In genomic region chr6:79597155-79597554, GRCh38 we compare ENCODE assay signal across 35 cellular contexts. TPM values are rescaled to one million over a fixed set of nuclear protein-coding genes. Genes with fewer than 3 reads are reported as not detected.
"Had no signal": no experiment of that assay in that cellular context is flagged by ENCODE, and none has a peak within 500 bp of the region (broad histone marks: within the 10 kb centered on the region; RNA-seq: fewer than 3 reads in every experiment).

No MANE protein-coding gene starts in this region.

- H3K36me3 Mint-ChIP-seq: activated CD4-positive, alpha-beta memory T cell treated with anti-CD3 and anti-CD28 coated beads for 36 hours; activated naive CD4-positive, alpha-beta T cell treated with anti-CD3 and anti-CD28 coated beads, Interleukin-2, amount 50 U/mL, for 72 hours; activated naive CD8-positive, alpha-beta T cell treated with anti-CD3 and anti-CD28 coated beads for 36 hours had no signal

- H3K27me3 ChIP-seq: adrenal gland, body of pancreas, brain microvascular endothelial cell, breast epithelium had no signal

- H3K4me3 Mint-ChIP-seq: activated B cell treated with CpG ODN at 0.5 μM for 24 hours; activated CD4-positive, alpha-beta memory T cell treated with anti-CD3 and anti-CD28 coated beads for 36 hours; activated CD4-positive, alpha-beta T cell treated with anti-CD3 and anti-CD28 coated beads, Interleukin-2, amount 10 ng/mL, durations not matched to agents 24 days and 14 days; activated naive CD8-positive, alpha-beta T cell treated with anti-CD3 and anti-CD28 coated beads for 36 hours; activated T-cell treated with anti-CD3 and anti-CD28 coated beads, Interleukin-2, amount 50 U/mL, for 4 hours; activated T-cell treated with anti-CD3 and anti-CD28 coated beads, Interleukin-2, amount 50 U/mL, for 72 hours; activated T-helper 1 cell treated with anti-CD3 and anti-CD28 coated beads, Interleukin-12 subunit alpha, Interleukin-12 subunit beta, Interleukin-2, Interleukin-4 antibody, amounts not matched to agents 30 ng/mL and 10 ng/mL and 1 ng/mL, durations not matched to agents 14 hours and 24 hours and 36 hours; activated T-helper 17 cell treated with anti-CD3 and anti-CD28 coated beads, Interleukin-2, amount 50 U/mL, for 72 hours; T-helper 1 cell treated with Interleukin-12 subunit alpha and Interleukin-12 subunit beta and Interleukin-4 antibody, amounts not matched to agents 30 μg/mL and 1 μg/mL, for 36 hours; T-helper 2 cell treated with Interferon-gamma antibody and Interleukin-4, amounts not matched to agents 5 μg/mL and 100 μg/mL, for 36 hours had no signal

- H3K4me1 Mint-ChIP-seq: activated B cell treated with CpG ODN at 0.5 μM for 24 hours; activated CD4-positive, alpha-beta T cell treated with anti-CD3 and anti-CD28 coated beads, Interleukin-2, amount 10 ng/mL, durations not matched to agents 24 days and 14 days; activated naive CD8-positive, alpha-beta T cell treated with anti-CD3 and anti-CD28 coated beads for 36 hours had no signal

- H3K27ac Mint-ChIP-seq: activated B cell treated with CpG ODN at 0.5 μM for 24 hours; activated CD4-positive, alpha-beta memory T cell treated with anti-CD3 and anti-CD28 coated beads for 36 hours; activated CD4-positive, alpha-beta T cell treated with anti-CD3 and anti-CD28 coated beads, Interleukin-2, amount 10 ng/mL, durations not matched to agents 24 days and 14 days; activated naive CD8-positive, alpha-beta T cell treated with anti-CD3 and anti-CD28 coated beads for 36 hours; activated T-cell treated with anti-CD3 and anti-CD28 coated beads, Interleukin-2, amount 50 U/mL, for 72 hours; activated T-helper 1 cell treated with anti-CD3 and anti-CD28 coated beads, Interleukin-12 subunit alpha, Interleukin-12 subunit beta, Interleukin-2, Interleukin-4 antibody, amounts not matched to agents 30 ng/mL and 10 ng/mL and 1 ng/mL, durations not matched to agents 14 hours and 24 hours and 36 hours; activated T-helper 17 cell treated with anti-CD3 and anti-CD28 coated beads, Interleukin-2, amount 50 U/mL, for 72 hours; T-helper 1 cell treated with Interleukin-12 subunit alpha and Interleukin-12 subunit beta and Interleukin-4 antibody, amounts not matched to agents 30 μg/mL and 1 μg/mL, for 36 hours; T-helper 2 cell treated with Interferon-gamma antibody and Interleukin-4, amounts not matched to agents 5 μg/mL and 100 μg/mL, for 36 hours had no signal

- H3K27ac ChIP-seq: adrenal gland, body of pancreas, brain microvascular endothelial cell, breast epithelium, coronary artery, VCaP had no signal

- DNase-seq: activated B cell treated with CpG ODN at 0.5 μM for 24 hours; activated CD4-positive, alpha-beta memory T cell treated with anti-CD3 and anti-CD28 coated beads for 36 hours; activated CD4-positive, alpha-beta T cell treated with anti-CD3 and anti-CD28 coated beads for 4 hours; activated CD4-positive, alpha-beta T cell treated with anti-CD3 and anti-CD28 coated beads, Interleukin-2, amount 10 ng/mL, durations not matched to agents 24 days and 14 days; activated CD4-positive, alpha-beta T cell treated with anti-CD3 and anti-CD28 coated beads, Interleukin-2, amount 50 U/mL, for 1 hour; activated CD4-positive, alpha-beta T cell treated with anti-CD3 and anti-CD28 coated beads, Interleukin-2, amount 50 U/mL, for 4 hours; activated CD4-positive, CD25-positive, alpha-beta regulatory T cell treated with anti-CD3 and anti-CD28 coated beads, Interleukin-2, amount 50 U/mL, for 72 hours; activated CD8-positive, alpha-beta memory T cell treated with anti-CD3 and anti-CD28 coated beads, Interleukin-2, amount 50 U/mL, for 4 hours; activated effector memory CD4-positive, alpha-beta T cell treated with anti-CD3 and anti-CD28 coated beads, Interleukin-2, amount 50 U/mL, for 16 hours; activated gamma-delta T cell treated with Interleukin-2 at 50 U/mL for 16 hours; activated naive CD4-positive, alpha-beta T cell treated with anti-CD3 and anti-CD28 coated beads, Interleukin-2, amount 50 U/mL, for 16 hours; activated naive CD4-positive, alpha-beta T cell treated with Interleukin-2 at 50 U/mL for 16 hours; activated naive CD8-positive, alpha-beta T cell treated with anti-CD3 and anti-CD28 coated beads for 36 hours; activated T-cell treated with anti-CD3 and anti-CD28 coated beads for 4 hours; activated T-cell treated with anti-CD3 and anti-CD28 coated beads, Interleukin-2, amount 50 U/mL, for 1 hour; activated T-cell treated with anti-CD3 and anti-CD28 coated beads, Interleukin-2, amount 50 U/mL, for 4 hours; activated T-cell treated with anti-CD3 and anti-CD28 coated beads, Interleukin-2, amount 50 U/mL, for 72 hours; adrenal gland; amniotic stem cell; aorta; body of pancreas; brain microvascular endothelial cell; central memory CD4-positive, alpha-beta T cell; T-helper 2 cell; T-helper 9 cell had no signal

- H3K9me3 Mint-ChIP-seq: activated B cell treated with CpG ODN at 0.5 μM for 24 hours; activated CD4-positive, alpha-beta memory T cell treated with anti-CD3 and anti-CD28 coated beads for 36 hours; activated CD4-positive, alpha-beta T cell treated with anti-CD3 and anti-CD28 coated beads, Interleukin-2, amount 10 ng/mL, durations not matched to agents 24 days and 14 days; activated naive CD4-positive, alpha-beta T cell treated with anti-CD3 and anti-CD28 coated beads, Interleukin-2, amount 50 U/mL, for 72 hours; activated naive CD8-positive, alpha-beta T cell treated with anti-CD3 and anti-CD28 coated beads for 36 hours; activated T-cell treated with anti-CD3 and anti-CD28 coated beads, Interleukin-2, amount 50 U/mL, for 4 hours; activated T-cell treated with anti-CD3 and anti-CD28 coated beads, Interleukin-2, amount 50 U/mL, for 72 hours; activated T-helper 1 cell treated with anti-CD3 and anti-CD28 coated beads, Interleukin-12 subunit alpha, Interleukin-12 subunit beta, Interleukin-2, Interleukin-4 antibody, amounts not matched to agents 30 ng/mL and 10 ng/mL and 1 ng/mL, durations not matched to agents 14 hours and 24 hours and 36 hours; activated T-helper 17 cell treated with anti-CD3 and anti-CD28 coated beads, Interleukin-2, amount 50 U/mL, for 72 hours; T-helper 1 cell treated with Interleukin-12 subunit alpha and Interleukin-12 subunit beta and Interleukin-4 antibody, amounts not matched to agents 30 μg/mL and 1 μg/mL, for 36 hours; T-helper 2 cell treated with Interferon-gamma antibody and Interleukin-4, amounts not matched to agents 5 μg/mL and 100 μg/mL, for 36 hours had no signal

- ATAC-seq: activated naive CD4-positive, alpha-beta T cell treated with anti-CD3 and anti-CD28 coated beads, Interleukin-2, amount 50 U/mL, for 72 hours; activated T-cell treated with anti-CD3 and anti-CD28 coated beads, Interleukin-2, amount 50 U/mL, for 4 hours; activated T-cell treated with anti-CD3 and anti-CD28 coated beads, Interleukin-2, amount 50 U/mL, for 72 hours; activated T-helper 17 cell treated with anti-CD3 and anti-CD28 coated beads, Interleukin-2, amount 50 U/mL, for 72 hours; body of pancreas had no signal

- H3K36me3 ChIP-seq: adrenal gland, brain microvascular endothelial cell, breast epithelium had no signal

- H3K9me3 ChIP-seq: adrenal gland, body of pancreas, breast epithelium had no signal

- H3K27me3 Mint-ChIP-seq: activated CD4-positive, alpha-beta memory T cell treated with anti-CD3 and anti-CD28 coated beads for 36 hours; activated naive CD8-positive, alpha-beta T cell treated with anti-CD3 and anti-CD28 coated beads for 36 hours had no signal

- FAIRE-seq: colon, TTC549 had no signal

- H3K4me1 ChIP-seq: adrenal gland, breast epithelium had no signal

- H3K4me3 ChIP-seq: adrenal gland, body of pancreas, breast epithelium, coronary artery had no signal

RNA-seq across cellular contexts. Expression of gene SH3BGRL2, which starts 34.0 kb away (rescaled TPM):
- total RNA-seq: activated B cell treated with CpG ODN at 0.5 μM for 24 hours had no signal
